Comparison of ENCODE assay signal across 12 cellular contexts in the genomic region with DNA sequence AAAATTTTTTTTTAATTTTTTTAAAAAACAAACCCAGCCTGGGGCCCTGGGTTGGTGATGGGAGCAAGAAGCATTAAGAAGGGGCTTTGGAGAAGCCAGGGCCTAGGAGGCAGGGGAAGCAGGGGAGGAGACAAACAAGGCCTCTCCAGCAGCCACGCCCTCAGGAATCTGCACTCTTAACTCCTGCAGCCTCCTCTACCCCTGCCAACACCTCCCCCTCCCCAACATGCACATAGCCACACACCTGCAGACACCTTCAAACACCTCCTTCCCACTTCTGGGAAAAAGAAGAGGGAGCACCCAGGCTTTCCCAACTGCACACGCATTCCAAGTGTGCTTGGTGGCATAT. TPM values are rescaled to one million over a fixed set of nuclear protein-coding genes. Genes with fewer than 3 reads are reported as not detected.
DNase-seq lines count a peak whose midpoint lies in the region; TF ChIP-seq lines count a peak whose summit lies in the region.
"Had no signal": no experiment of that assay in that cellular context is flagged by ENCODE, and none has a peak within 500 bp of the region (broad histone marks: within the 10 kb centered on the region; RNA-seq: fewer than 3 reads in every experiment).

No MANE protein-coding gene starts in this region.

- no peak for TF ChIP-seq CTCF in VCaP (conservative IDR thresholded peaks at IDR 0.05)
- no peak for TF ChIP-seq CTCF in endodermal cell (conservative IDR thresholded peaks at IDR 0.05)
- TF ChIP-seq CTCF in Calu3 (IDR thresholded peaks at IDR 0.05; ENCODE audit: unreplicated experiment): no peak
- TF ChIP-seq CTCF in HFFc6 (IDR thresholded peaks at IDR 0.05): no peak
- no peak for TF ChIP-seq CTCF in BE2C (IDR thresholded peaks at IDR 0.05; ENCODE audit: low read depth, low read length)

- H3K36me3 Mint-ChIP-seq in endodermal cell (ENCODE audit: low read depth) (no peaks in the 10 kb centered on the region), Calu3 (ENCODE audit: insufficient read depth, unreplicated experiment) (peaks cover 16% of the 10 kb centered on the region), HFFc6 (ENCODE audit: low read depth) (no peaks in the 10 kb centered on the region)

- CTCF ChIA-PET in Calu3 (lab: Charles Lee): interaction anchor here (0.8 to 2.5 kb wide), 7 partner anchors 35 to 297 kb away, joined by 3 to 35 read pairs (median 5); partner anchors contain the start of gene RAD54L2

- DNase-seq in ELF-1 (ENCODE audit: low read depth, low spot score) (peak; percentile 46), endodermal cell (peak; percentile 63), posterior vena cava (ENCODE audit: low spot score) (peak; percentile 58), Calu3 (no peak), HFFc6 (no peak), BE2C (no peak)

- H3K27me3 Mint-ChIP-seq in endodermal cell (ENCODE audit: insufficient read depth) (peaks cover 1% of the 10 kb centered on the region), Calu3 (ENCODE audit: unreplicated experiment) (no peaks in the 10 kb centered on the region), HFFc6 (ENCODE audit: insufficient read depth) (peaks cover 5% of the 10 kb centered on the region)

- H3K27ac ChIP-seq in VCaP: peak overlapping the region; percentile 85; the same call in 1 of the 2 replicates
- no peak overlapping the region for H3K27ac ChIP-seq in endodermal cell (ENCODE audit: low read depth, low read length)
- H3K27ac ChIP-seq: HL-60 had no signal

- no peaks in the 10 kb centered on the region for H3K9me3 Mint-ChIP-seq in endodermal cell
- no peaks in the 10 kb centered on the region for H3K9me3 Mint-ChIP-seq in Calu3 (ENCODE audit: low read depth, unreplicated experiment)
- no peaks in the 10 kb centered on the region for H3K9me3 Mint-ChIP-seq in HFFc6
- H3K9me3 Mint-ChIP-seq: CD8-positive, alpha-beta T cell; H9 had no signal

- H3K4me1 Mint-ChIP-seq in endodermal cell (no peaks in the 10 kb centered on the region), Calu3 (ENCODE audit: low read depth, unreplicated experiment) (no peaks in the 10 kb centered on the region), HFFc6 (ENCODE audit: low read depth) (peaks cover 14% of the 10 kb centered on the region)

- H3K4me3 ChIP-seq in endodermal cell (ENCODE audit: low read length): no peak overlapping the region
- no peak overlapping the region for H3K4me3 ChIP-seq in BE2C (ENCODE audit: low read depth, low read length)
- H3K4me3 ChIP-seq: BLaER1 treated with 17β-estradiol and CSF1 and Interleukin-3, amounts not matched to agents 10 nM and 100 nM; K562 had no signal

- intact Hi-C loops in posterior vena cava (cut with DNase I) (loop anchor here (5.0 kb wide), 4 partner anchors 165 to 300 kb away; no protein-coding TSS in a partner anchor), Calu3 (cut with micrococcal nuclease; ENCODE audit: unreplicated experiment) (loop anchor here (1.0 to 10.0 kb wide), 4 partner anchors 136 to 302 kb away; no protein-coding TSS in a partner anchor)

- H3K36me3 ChIP-seq in endodermal cell (ENCODE audit: control insufficient read depth, insufficient read depth, low read length) (no peaks in the 10 kb centered on the region), BE2C (no peaks in the 10 kb centered on the region)

- H3K27ac Mint-ChIP-seq in endodermal cell (no peak overlapping the region), Calu3 (ENCODE audit: unreplicated experiment) (no peak overlapping the region), HFFc6 (no peak overlapping the region)

- H3K9me3 ChIP-seq in endodermal cell (ENCODE audit: control insufficient read depth, low read length) (no peaks in the 10 kb centered on the region), BE2C (no peaks in the 10 kb centered on the region)
- H3K9me3 ChIP-seq: BLaER1 treated with 17β-estradiol and CSF1 and Interleukin-3, amounts not matched to agents 10 nM and 100 nM had no signal

- 64% methylated on average over 2 of the region's 2 CpGs; no CpG with 5 or more reads in 1 of the 2 experiments for WGBS in endodermal cell (ENCODE audit: insufficient coverage in 1 of 2, insufficient read length in 1 of 2), 2 experiments

- H3K9ac ChIP-seq in endodermal cell (ENCODE audit: extremely low read depth, low read length, poor library complexity, severe bottlenecking): no peak overlapping the region

- H3K27me3 ChIP-seq in endodermal cell (ENCODE audit: control insufficient read depth, insufficient read depth, low read length, poor library complexity, severe bottlenecking) (no peaks in the 10 kb centered on the region), BE2C (no peaks in the 10 kb centered on the region)
- H3K27me3 ChIP-seq: BLaER1 treated with 17β-estradiol and CSF1 and Interleukin-3, amounts not matched to agents 10 nM and 100 nM had no signal

- no TSS peak for BruUV-seq in Calu3 (replicated peaks; lab: Mats Ljungman, UMichigan)

- H3K4me3 Mint-ChIP-seq in endodermal cell (no peak overlapping the region), Calu3 (ENCODE audit: low read depth, unreplicated experiment) (no peak overlapping the region), HFFc6 (no peak overlapping the region)
- H3K4me3 Mint-ChIP-seq: CD8-positive, alpha-beta T cell had no signal

- H3K4me1 ChIP-seq in endodermal cell (ENCODE audit: control insufficient read depth, insufficient read depth, low read length) (no peaks in the 10 kb centered on the region), BE2C (no peaks in the 10 kb centered on the region)

RNA-seq across cellular contexts. Expression of gene DCAF1, which starts 2.7 kb away (rescaled TPM):
- total RNA-seq in endodermal cell (10 to 100 TPM; 24.9 to 27.1 TPM), posterior vena cava (10 to 100 TPM; 13.7 to 19.3 TPM), Calu3 (2022) (24.8 and 26.9 TPM in 2 replicates)
- 24.7 TPM for polyA plus RNA-seq in endodermal cell (2013, experiment 1 of 2)
- polyA plus RNA-seq in endodermal cell (2013, experiment 2 of 2): 22.5 TPM
- total RNA-seq in HFFc6 (2021; fragmentation: NEBNext Ultra II Directional; extraction: Animal tissue kit (Norgen Biotek cat#: 25700)): 10 to 100 TPM; 15.3 to 20.4 (median 18.9) TPM
- 17.5 TPM for polyA plus RNA-seq in BE2C (2012; ENCODE audit: insufficient read depth, insufficient read length, low read depth)

RNA-seq across cellular contexts. Expression of gene RAD54L2, which starts 36.0 kb away (rescaled TPM):
- total RNA-seq in endodermal cell (10 to 100 TPM; 54.1 to 56.4 TPM), posterior vena cava (10 to 100 TPM; 20.0 to 21.2 TPM), Calu3 (2022) (22.9 and 23.6 TPM in 2 replicates)
- polyA plus RNA-seq in endodermal cell (2013, experiment 1 of 2): 19.6 TPM
- 21.9 TPM for polyA plus RNA-seq in endodermal cell (2013, experiment 2 of 2)
- total RNA-seq in HFFc6 (2021; fragmentation: NEBNext Ultra II Directional; extraction: Animal tissue kit (Norgen Biotek cat#: 25700)): 10 to 100 TPM; 18.6 to 21.3 (median 19.5) TPM
- polyA plus RNA-seq in BE2C (2012; ENCODE audit: insufficient read depth, insufficient read length, low read depth): 5.2 TPM

Comparison
In these comparisons a context has a peak if more than half of its experiments do, and no peak if none do; other contexts are left out.
1. DNase-seq: peak in ELF-1 (single experiment), endodermal cell (single experiment) and posterior vena cava (single experiment); none in Calu3 (single experiment), HFFc6 (single experiment) and BE2C (single experiment).